Comparison of ENCODE assay signal across 21 cellular contexts in the genomic region with DNA sequence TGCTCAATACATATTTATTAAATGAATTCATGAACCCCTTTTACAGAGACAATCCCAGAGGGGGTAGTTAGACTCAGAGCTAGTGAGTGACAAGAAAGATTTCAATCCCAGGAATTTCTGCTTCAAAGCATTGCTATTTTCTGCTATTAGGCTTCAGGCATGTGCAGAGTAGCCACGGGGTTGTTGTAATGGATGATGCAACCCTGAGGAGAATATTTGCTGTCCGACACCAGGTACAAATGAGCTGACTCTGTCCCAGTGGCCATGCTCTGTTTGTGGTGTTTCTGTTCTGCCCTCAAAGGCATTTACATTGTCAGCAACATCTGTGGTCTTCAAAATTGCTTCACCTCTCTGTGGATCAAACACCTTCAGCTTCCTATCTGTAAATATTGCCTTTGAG.
"Had no signal": no experiment of that assay in that cellular context is flagged by ENCODE, and none has a peak within 500 bp of the region (broad histone marks: within the 10 kb centered on the region; RNA-seq: fewer than 3 reads in every experiment).

No MANE protein-coding gene starts in this region.

- H3K27ac ChIP-seq: brain microvascular endothelial cell, foreskin keratinocyte, pancreas, sigmoid colon, thoracic aorta had no signal

- H3K9me3 ChIP-seq: pancreas, sigmoid colon, thoracic aorta had no signal

- H3K36me3 ChIP-seq: brain microvascular endothelial cell, pancreas, sigmoid colon, thoracic aorta had no signal

- H3K9me3 Mint-ChIP-seq: activated T-cell treated with anti-CD3 and anti-CD28 coated beads, Interleukin-2, amount 50 U/mL, for 4 hours; central memory CD8-positive, alpha-beta T cell had no signal

- H3K4me1 Mint-ChIP-seq: central memory CD8-positive, alpha-beta T cell had no signal

- H3K4me3 ChIP-seq: lung, pancreas, sigmoid colon, thoracic aorta had no signal

- H3K27me3 ChIP-seq: pancreas, sigmoid colon had no signal

- H3K27ac Mint-ChIP-seq: activated CD8-positive, alpha-beta T cell treated with anti-CD3 and anti-CD28 coated beads for 36 hours; naive thymus-derived CD4-positive, alpha-beta T cell; WTC11 had no signal

- H3K4me1 ChIP-seq: foreskin keratinocyte, pancreas had no signal

- DNase-seq: activated CD4-positive, alpha-beta T cell treated with anti-CD3 and anti-CD28 coated beads for 48 hours; activated CD8-positive, alpha-beta T cell treated with anti-CD3 and anti-CD28 coated beads for 36 hours; activated effector memory CD4-positive, alpha-beta T cell treated with Interleukin-2 at 50 U/mL for 16 hours; activated naive CD4-positive, alpha-beta T cell treated with anti-CD3 and anti-CD28 coated beads, Interleukin-2, amount 50 U/mL, for 16 hours; activated T-cell treated with anti-CD3 and anti-CD28 coated beads, Interleukin-2, amount 50 U/mL, for 4 hours; amniotic stem cell; brain microvascular endothelial cell; effector CD8-positive, alpha-beta T cell; foreskin keratinocyte; glutamatergic neuron; left colon; midbrain; naive thymus-derived CD4-positive, alpha-beta T cell; pancreas; sigmoid colon; stimulated activated CD4-positive, alpha-beta T cell treated with anti-CD3 and anti-CD28 coated beads, Interleukin-1b, Interleukin-23, amount 100 ng/mL, for 48 hours had no signal

- ATAC-seq: activated CD8-positive, alpha-beta T cell treated with anti-CD3 and anti-CD28 coated beads for 36 hours; activated T-cell treated with anti-CD3 and anti-CD28 coated beads, Interleukin-2, amount 50 U/mL, for 4 hours; foreskin keratinocyte; left colon; naive thymus-derived CD4-positive, alpha-beta T cell; pancreas; WTC11 had no signal

- FAIRE-seq: pancreas, TTC549 had no signal

- H3K4me3 Mint-ChIP-seq: activated CD8-positive, alpha-beta T cell treated with anti-CD3 and anti-CD28 coated beads for 36 hours; activated T-cell treated with anti-CD3 and anti-CD28 coated beads, Interleukin-2, amount 50 U/mL, for 4 hours; central memory CD8-positive, alpha-beta T cell; naive thymus-derived CD4-positive, alpha-beta T cell; WTC11 had no signal
